20 cellular contexts compared by ENCODE assay signal in genomic region chr2:10395893-10396292, GRCh38. TPM values are rescaled to one million over a fixed set of nuclear protein-coding genes. Genes with fewer than 3 reads are reported as not detected.
A peak's percentile ranks its signal among the peaks of the same experiment; 100 is the strongest.
DNase-seq lines count a peak whose midpoint lies in the region; ATAC-seq and TF ChIP-seq lines count a peak whose summit lies in the region.
"Had no signal": no experiment of that assay in that cellular context is flagged by ENCODE, and none has a peak within 500 bp of the region (broad histone marks: within the 10 kb centered on the region; RNA-seq: fewer than 3 reads in every experiment).

No MANE protein-coding gene starts in this region.

- no peak overlapping the region for H3K9ac ChIP-seq in OCI-LY1 (ENCODE audit: low read length)

- ATAC-seq in activated T-cell treated with anti-CD3 and anti-CD28 coated beads, Interleukin-2, amount 50 U/mL, for 4 hours, result no peak
- ATAC-seq in left lung (peak; percentile 84), GM19452 (IDR thresholded peaks at IDR 0.05; ENCODE audit: unreplicated experiment) (no peak)
- ATAC-seq: body of pancreas, left cardiac atrium had no signal

- intact Hi-C loops in left lung (cut with DNase I), result no loop called here
- intact Hi-C loops in stomach (cut with DNase I; ENCODE audit: low total_unique reads), result no loop called here
- intact Hi-C loops in transverse colon (cut with DNase I; ENCODE audit: low total_unique reads), result no loop called here

- no peak for TF ChIP-seq CTCF in OCI-LY1 (IDR thresholded peaks at IDR 0.05; ENCODE audit: low read length)
- no peak for TF ChIP-seq CTCF in left lung (IDR thresholded peaks at IDR 0.05)
- TF ChIP-seq CTCF in stomach (IDR thresholded peaks at IDR 0.05), result no peak
- no peak for TF ChIP-seq CTCF in transverse colon (IDR thresholded peaks at IDR 0.05)

- H4K20me1 ChIP-seq in OCI-LY1 (ENCODE audit: insufficient read depth, low read length), result no peaks in the 10 kb centered on the region

- no peak for TF ChIP-seq POLR2A in stomach (IDR thresholded peaks at IDR 0.05)
- no peak for TF ChIP-seq POLR2A in transverse colon (IDR thresholded peaks at IDR 0.05)

- peak overlapping the region; percentile 25; the same call in 1 of the 2 replicates for H3K4me2 ChIP-seq in OCI-LY1 (ENCODE audit: low read length)

- no peak for TF ChIP-seq EP300 in stomach (IDR thresholded peaks at IDR 0.05)
- no peak for TF ChIP-seq EP300 in transverse colon (IDR thresholded peaks at IDR 0.05; ENCODE audit: low read depth)

- no peaks in the 10 kb centered on the region for H3K9me2 ChIP-seq in OCI-LY1 (ENCODE audit: low read depth, low read length)

- no peak overlapping the region for H2AFZ ChIP-seq in OCI-LY1 (ENCODE audit: low read length)

- in situ Hi-C loops in transverse colon (cut with MboI; ENCODE audit: low pct_ligation_motif_present in 1 of 4, low pct_unique_long_range_greater_than_20kb in 1 of 4, low sequenced_read_pairs in 3 of 4), result no loop called here

- no peaks in the 10 kb centered on the region; the same call in 1 of the 2 replicates for H3K27me3 ChIP-seq in OCI-LY1 (ENCODE audit: insufficient read depth, low read length)
- no peaks in the 10 kb centered on the region for H3K27me3 ChIP-seq in left lung
- no peaks in the 10 kb centered on the region for H3K27me3 ChIP-seq in stomach
- no peaks in the 10 kb centered on the region for H3K27me3 ChIP-seq in transverse colon
- H3K27me3 ChIP-seq: body of pancreas, colonic mucosa had no signal

- H3K27ac ChIP-seq in OCI-LY1 (ENCODE audit: low read depth, low read length, poor library complexity, severe bottlenecking) (no peak overlapping the region), left lung (no peak overlapping the region), stomach (no peak overlapping the region), transverse colon (no peak overlapping the region), caudate nucleus (ENCODE audit: low read depth, low read length) (no peak overlapping the region)
- H3K27ac ChIP-seq: body of pancreas, colonic mucosa, skin epidermis, VCaP had no signal

- H3K9me3 Mint-ChIP-seq in activated T-cell treated with anti-CD3 and anti-CD28 coated beads, Interleukin-2, amount 50 U/mL, for 24 hours, result no peaks in the 10 kb centered on the region
- H3K9me3 Mint-ChIP-seq in activated T-cell treated with anti-CD3 and anti-CD28 coated beads, Interleukin-2, amount 50 U/mL, for 4 hours, result no peaks in the 10 kb centered on the region

- peaks cover 27% of the 10 kb centered on the region for H3K36me3 Mint-ChIP-seq in activated T-cell treated with anti-CD3 and anti-CD28 coated beads, Interleukin-2, amount 50 U/mL, for 24 hours (ENCODE audit: low read depth)
- peaks cover 16% of the 10 kb centered on the region for H3K36me3 Mint-ChIP-seq in activated T-cell treated with anti-CD3 and anti-CD28 coated beads, Interleukin-2, amount 50 U/mL, for 4 hours (ENCODE audit: insufficient read depth)

- H3K4me1 Mint-ChIP-seq in activated T-cell treated with anti-CD3 and anti-CD28 coated beads, Interleukin-2, amount 50 U/mL, for 24 hours (ENCODE audit: low read depth), result peaks cover 45% of the 10 kb centered on the region
- H3K4me1 Mint-ChIP-seq in activated T-cell treated with anti-CD3 and anti-CD28 coated beads, Interleukin-2, amount 50 U/mL, for 4 hours (ENCODE audit: low read depth), result peaks cover 43% of the 10 kb centered on the region

- H3K36me3 ChIP-seq in OCI-LY1 (ENCODE audit: insufficient read depth, low read length) (no peaks in the 10 kb centered on the region), left lung (no peaks in the 10 kb centered on the region), stomach (peaks cover 0 to 8% (median 6%) of the 10 kb centered on the region in 4 donors), transverse colon (no peaks in the 10 kb centered on the region)
- H3K36me3 ChIP-seq: colonic mucosa had no signal

- H3K4me3 Mint-ChIP-seq in activated T-cell treated with anti-CD3 and anti-CD28 coated beads, Interleukin-2, amount 50 U/mL, for 24 hours, result no peak overlapping the region
- H3K4me3 Mint-ChIP-seq in activated T-cell treated with anti-CD3 and anti-CD28 coated beads, Interleukin-2, amount 50 U/mL, for 4 hours, result no peak overlapping the region

- H3K27ac Mint-ChIP-seq in activated T-cell treated with anti-CD3 and anti-CD28 coated beads, Interleukin-2, amount 50 U/mL, for 24 hours, result peak overlapping the region; percentile 52

- no peaks in the 10 kb centered on the region for H3F3A ChIP-seq in OCI-LY1 (ENCODE audit: insufficient read depth, low read length)

- H3K4me3 ChIP-seq in OCI-LY1 (ENCODE audit: low read depth, low read length, poor library complexity, severe bottlenecking) (no peak overlapping the region), left lung (no peak overlapping the region), stomach (no peak overlapping the region), transverse colon (no peak overlapping the region)
- H3K4me3 ChIP-seq: body of pancreas, colonic mucosa, skin epidermis had no signal

- no peak for DNase-seq in activated T-cell treated with anti-CD3 and anti-CD28 coated beads, Interleukin-2, amount 50 U/mL, for 24 hours
- no peak for DNase-seq in activated T-cell treated with anti-CD3 and anti-CD28 coated beads, Interleukin-2, amount 50 U/mL, for 4 hours
- DNase-seq in left lung (peak in 1 of 2 donors; percentile 76), stomach (peak; percentile 59), transverse colon (no peak), caudate nucleus (lab: John Stamatoyannopoulos, UW) (no peak)
- DNase-seq: 8988T; activated T-cell treated with anti-CD3 and anti-CD28 coated beads, Interleukin-2, amount 50 U/mL, for 48 hours; body of pancreas; colonic mucosa; GOT3; head of caudate nucleus; left cardiac atrium; NCI-H1694; NCI-H774; T-helper 2 cell had no signal

- H3K79me2 ChIP-seq in OCI-LY1 (ENCODE audit: insufficient read depth, low read length), result no peaks in the 10 kb centered on the region

- H3K27me3 Mint-ChIP-seq in activated T-cell treated with anti-CD3 and anti-CD28 coated beads, Interleukin-2, amount 50 U/mL, for 24 hours, result no peaks in the 10 kb centered on the region
- no peaks in the 10 kb centered on the region for H3K27me3 Mint-ChIP-seq in activated T-cell treated with anti-CD3 and anti-CD28 coated beads, Interleukin-2, amount 50 U/mL, for 4 hours (ENCODE audit: low read depth)

- H3K4me1 ChIP-seq in OCI-LY1 (ENCODE audit: insufficient read depth, low read length, severe bottlenecking) (peaks cover 5% of the 10 kb centered on the region), left lung (peaks cover 3 to 82% of the 10 kb centered on the region in 2 donors), stomach (peaks cover 6 to 58% (median 47%) of the 10 kb centered on the region in 4 donors), transverse colon (peaks cover 4 to 31% (median 18%) of the 10 kb centered on the region in 4 donors)

- 46 to 73% (median 55%) methylated on average over 13 to 14 of the region's 14 CpGs for WGBS in stomach, 5 donors
- WGBS in transverse colon (ENCODE audit: low coverage in 1 of 2), 2 donors, result 81% methylated on average over 14 of the region's 14 CpGs; no CpG with 5 or more reads in 1 of the 2 donors

- no peaks in the 10 kb centered on the region for H3K9me3 ChIP-seq in OCI-LY1 (ENCODE audit: low read length)
- no peaks in the 10 kb centered on the region for H3K9me3 ChIP-seq in left lung
- H3K9me3 ChIP-seq in stomach, result no peaks in the 10 kb centered on the region
- no peaks in the 10 kb centered on the region for H3K9me3 ChIP-seq in transverse colon
- H3K9me3 ChIP-seq: body of pancreas, colonic mucosa had no signal

RNA-seq across cellular contexts. Expression of gene ODC1, which starts 52.2 kb away (rescaled TPM):
- 100 to 1,000 TPM; 581 to 619 (median 602) TPM for total RNA-seq in activated T-cell treated with anti-CD3 and anti-CD28 coated beads, Interleukin-2, amount 50 U/mL, for 4 hours
- total RNA-seq in left lung (10 to 100 TPM; 55.0 to 98.4 TPM), stomach (100 to 1,000 TPM in 3 of 5 donors, 10 to 100 TPM in 2; 33.0 to 148 (median 113) TPM), transverse colon (10 to 100 TPM; 36.2 to 75.2 (median 43.2) TPM)
- polyA plus RNA-seq in stomach, result 10 to 100 TPM; 32.2 to 51.8 (median 36.2) TPM
